ENCODE assay signal across 11 cellular contexts in genomic region chr12:105228494-105228893, GRCh38. TPM values are rescaled to one million over a fixed set of nuclear protein-coding genes. Genes with fewer than 3 reads are reported as not detected.
DNase-seq lines count a peak whose midpoint lies in the region; ATAC-seq, FAIRE-seq and TF ChIP-seq lines count a peak whose summit lies in the region.
"Had no signal": no experiment of that assay in that cellular context is flagged by ENCODE, and none has a peak within 500 bp of the region (broad histone marks: within the 10 kb centered on the region; RNA-seq: fewer than 3 reads in every experiment).

No MANE protein-coding gene starts in this region.

- intact Hi-C loops in colonic mucosa (cut with DNase I) (no loop called here), ovary (cut with DNase I) (no loop called here), uterus (cut with DNase I; ENCODE audit: low total_unique reads) (no loop called here)

- no peaks in the 10 kb centered on the region for H3K9me3 ChIP-seq in colonic mucosa
- H3K9me3 ChIP-seq in ovary = no peaks in the 10 kb centered on the region
- H3K9me3 ChIP-seq in uterus = no peaks in the 10 kb centered on the region
- H3K9me3 ChIP-seq: body of pancreas had no signal

- 4 to 18% (median 6%) methylated on average over 1 of the region's 1 CpG for WGBS in ovary, 3 donors

- no peak overlapping the region for H3K9ac ChIP-seq in colonic mucosa (ENCODE audit: low read depth in 2 of 2, low read length in 2 of 2)

- H3K36me3 Mint-ChIP-seq in effector memory CD8-positive, alpha-beta T cell (ENCODE audit: insufficient read depth) = peaks cover 28% of the 10 kb centered on the region

- peaks cover 10% of the 10 kb centered on the region for H3K4me1 ChIP-seq in colonic mucosa
- H3K4me1 ChIP-seq in ovary (ENCODE audit: insufficient read depth) = peaks cover 6% of the 10 kb centered on the region
- H3K4me1 ChIP-seq in uterus = peaks cover 0 to 27% of the 10 kb centered on the region in 2 donors

- no peaks in the 10 kb centered on the region for H3K9me3 Mint-ChIP-seq in effector memory CD8-positive, alpha-beta T cell

- H3K27ac ChIP-seq in colonic mucosa = peak overlapping the region; percentile 60
- H3K27ac ChIP-seq in ovary = no peak overlapping the region
- peak overlapping the region in 1 of 2 donors; percentile 91 for H3K27ac ChIP-seq in uterus

- peak; percentile 60 for DNase-seq in GM03348 (ENCODE audit: low spot score)
- DNase-seq in RPMI8226 = peak; percentile 57
- no peak for DNase-seq in colonic mucosa
- DNase-seq in skeletal muscle cell (ENCODE audit: low read depth) = peak; percentile 55
- no peak for DNase-seq in urothelium cell line (ENCODE audit: low spot score)
- no peak for DNase-seq in ovary
- no peak for DNase-seq in effector memory CD8-positive, alpha-beta T cell
- no peak for DNase-seq in uterus

- TF ChIP-seq POLR2A in ovary (IDR thresholded peaks at IDR 0.05) = no peak
- no peak for TF ChIP-seq POLR2A in uterus (IDR thresholded peaks at IDR 0.05)

- FAIRE-seq in urothelium cell line (lab: Jason Lieb, UNC) = no peak
- FAIRE-seq: G401.6, TTC549 had no signal

- no peaks in the 10 kb centered on the region for H3K27me3 ChIP-seq in colonic mucosa
- H3K27me3 ChIP-seq in ovary = no peaks in the 10 kb centered on the region
- H3K27me3 ChIP-seq in uterus = no peaks in the 10 kb centered on the region
- H3K27me3 ChIP-seq: body of pancreas had no signal

- H3K27ac Mint-ChIP-seq in effector memory CD8-positive, alpha-beta T cell = no peak overlapping the region

- H3K36me3 ChIP-seq in colonic mucosa (no peaks in the 10 kb centered on the region), ovary (no peaks in the 10 kb centered on the region), uterus (no peaks in the 10 kb centered on the region)

- peaks cover 18 to 50% of the 10 kb centered on the region in 2 donors for H3K4me1 Mint-ChIP-seq in effector memory CD8-positive, alpha-beta T cell (ENCODE audit: low read depth in 2 of 2)

- H3K27me3 Mint-ChIP-seq in effector memory CD8-positive, alpha-beta T cell = no peaks in the 10 kb centered on the region

- ATAC-seq in effector memory CD8-positive, alpha-beta T cell (replicated peaks) = no peak
- ATAC-seq: body of pancreas had no signal

- H3K4me3 Mint-ChIP-seq in effector memory CD8-positive, alpha-beta T cell = no peak overlapping the region

- H3K4me3 ChIP-seq in colonic mucosa (no peak overlapping the region), skeletal muscle cell (ENCODE audit: low read depth, low read length) (no peak overlapping the region), ovary (no peak overlapping the region), uterus (no peak overlapping the region)
- H3K4me3 ChIP-seq: body of pancreas had no signal

- no peak for TF ChIP-seq EP300 in ovary (IDR thresholded peaks at IDR 0.05)

- TF ChIP-seq CTCF in colonic mucosa (IDR thresholded peaks at IDR 0.05) = no peak
- TF ChIP-seq CTCF in ovary (IDR thresholded peaks at IDR 0.05) = no peak
- TF ChIP-seq CTCF in uterus (IDR thresholded peaks at IDR 0.05) = no peak

RNA-seq across cellular contexts. Expression of gene APPL2, which starts 7.5 kb away (rescaled TPM):
- total RNA-seq in colonic mucosa (10 to 100 TPM; 70.8 to 86.0 TPM), ovary (10 to 100 TPM; 28.6 to 45.2 (median 36.2) TPM), uterus (10 to 100 TPM; 14.3 to 52.6 (median 31.4) TPM)
- polyA plus RNA-seq in ovary = 10 to 100 TPM; 27.4 to 66.2 TPM

Comparison
In these comparisons a context has a peak if more than half of its experiments do, and no peak if none do; other contexts are left out.
1. DNase-seq: peak in GM03348 (single experiment), RPMI8226 (single experiment) and skeletal muscle cell (single experiment); none in colonic mucosa (single experiment), urothelium cell line (single experiment), ovary (0 of 5), effector memory CD8-positive, alpha-beta T cell (0 of 3) and uterus (0 of 2).